ENCODE assay signal across 28 cellular contexts in the genomic region with DNA sequence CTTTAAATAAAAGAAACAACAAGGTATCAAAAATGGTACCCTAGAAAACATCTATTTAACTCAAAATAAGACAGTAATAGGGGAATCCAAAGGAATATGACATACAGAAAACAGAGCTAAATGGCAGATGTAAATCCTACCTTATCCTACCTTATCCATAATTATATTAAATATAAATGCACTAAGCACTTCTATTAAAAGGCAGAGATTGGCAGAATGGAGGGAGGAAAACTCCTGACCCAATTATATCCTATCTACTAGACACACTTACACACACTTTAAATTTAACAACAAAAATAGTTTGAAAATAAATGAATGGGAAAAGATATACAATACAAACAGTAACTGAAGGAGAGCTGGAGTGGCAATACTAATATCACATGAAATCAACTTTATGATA.
"Had no signal": no experiment of that assay in that cellular context is flagged by ENCODE, and none has a peak within 500 bp of the region (broad histone marks: within the 10 kb centered on the region; RNA-seq: fewer than 3 reads in every experiment).

No MANE protein-coding gene starts in this region.

- DNase-seq: natural killer cell; occipital lobe; ovary; posterior cingulate gyrus; psoas muscle; right cardiac atrium; right lobe of liver; sigmoid colon; small intestine; stimulated activated CD4-positive, alpha-beta T cell treated with anti-CD3 and anti-CD28 coated beads, Interleukin-15, amount 100 ng/mL, for 24 hours; stimulated activated CD4-positive, alpha-beta T cell treated with anti-CD3 and anti-CD28 coated beads, Interleukin-2, amount 100 ng/mL, for 24 hours; stimulated activated CD4-positive, alpha-beta T cell treated with anti-CD3 and anti-CD28 coated beads, Interleukin-2, amount 100 ng/mL, for 48 hours; stimulated activated CD4-positive, alpha-beta T cell treated with anti-CD3 and anti-CD28 coated beads, Interleukin-4, amount 100 ng/mL, for 24 hours; stimulated activated naive B cell treated with anti-CD40 and anti-IgM and Interleukin-4, amounts not matched to agents 10 μg/mL and 1 μg/mL and 100 μg/mL, for 72 hours; stimulated activated naive CD4-positive, alpha-beta T cell treated with Interleukin-2 at 50 U/mL for 16 hours; stomach; thyroid gland; trophoblast cell; upper lobe of right lung; uterus had no signal

- H3K4me3 Mint-ChIP-seq: natural killer cell; nephron; neural progenitor cell; stimulated activated effector memory CD8-positive, alpha-beta T cell treated with anti-CD3 and anti-CD28 coated beads, Interleukin-12 subunit alpha, Interleukin-12 subunit beta, amount 100 ng/mL, for 72 hours; stimulated activated naive B cell treated with anti-CD40 and anti-IgM and Interleukin-4, amounts not matched to agents 10 μg/mL and 1 μg/mL and 100 μg/mL, for 72 hours; stimulated activated naive CD8-positive, alpha-beta T cell treated with anti-CD3 and anti-CD28 coated beads, Interleukin-15, Interleukin-2, amounts not matched to agents 100 ng/mL and 50 ng/mL, for 24 hours had no signal

- H3K9me3 ChIP-seq: thyroid gland had no signal

- H3K36me3 ChIP-seq: neural progenitor cell, ovary, right lobe of liver, sigmoid colon, thoracic aorta, thyroid gland, upper lobe of right lung, uterus had no signal

- H3K27me3 ChIP-seq: neural progenitor cell, ovary, right lobe of liver, sigmoid colon, stomach, thyroid gland, tibial nerve, upper lobe of right lung, uterus had no signal

- H3K4me1 ChIP-seq: neural progenitor cell, parathyroid adenoma, right lobe of liver, uterus had no signal

- H3K27ac ChIP-seq: neural progenitor cell, ovary, parathyroid adenoma, psoas muscle, right lobe of liver, sigmoid colon, stomach, thoracic aorta, thyroid gland, tibial nerve, upper lobe of right lung, uterus had no signal

- H3K4me1 Mint-ChIP-seq: neural progenitor cell had no signal

- H3K9ac ChIP-seq: neural progenitor cell, parathyroid adenoma had no signal

- H3K27ac Mint-ChIP-seq: natural killer cell; nephron; neural progenitor cell; progenitor cell of endocrine pancreas; stimulated activated effector memory CD8-positive, alpha-beta T cell treated with anti-CD3 and anti-CD28 coated beads, Interleukin-12 subunit alpha, Interleukin-12 subunit beta, amount 100 ng/mL, for 72 hours; stimulated activated naive B cell treated with anti-CD40 and anti-IgM and Interleukin-4, amounts not matched to agents 10 μg/mL and 1 μg/mL and 100 μg/mL, for 72 hours; stimulated activated naive CD8-positive, alpha-beta T cell treated with anti-CD3 and anti-CD28 coated beads, Interleukin-15, Interleukin-2, amounts not matched to agents 100 ng/mL and 50 ng/mL, for 24 hours had no signal

- H3K36me3 Mint-ChIP-seq: stimulated activated effector memory CD8-positive, alpha-beta T cell treated with anti-CD3 and anti-CD28 coated beads, Interleukin-12 subunit alpha, Interleukin-12 subunit beta, amount 100 ng/mL, for 72 hours had no signal

- ATAC-seq: natural killer cell; psoas muscle; right cardiac atrium; right lobe of liver; stimulated activated effector memory CD8-positive, alpha-beta T cell treated with anti-CD3 and anti-CD28 coated beads, Interleukin-12 subunit alpha, Interleukin-12 subunit beta, amount 100 ng/mL, for 72 hours; stimulated activated naive B cell treated with anti-CD40 and anti-IgM and Interleukin-4, amounts not matched to agents 10 μg/mL and 1 μg/mL and 100 μg/mL, for 72 hours; upper lobe of right lung had no signal

- H3K27me3 Mint-ChIP-seq: progenitor cell of endocrine pancreas; stimulated activated naive B cell treated with anti-CD40 and anti-IgM and Interleukin-4, amounts not matched to agents 10 μg/mL and 1 μg/mL and 100 μg/mL, for 72 hours; stimulated activated naive CD8-positive, alpha-beta T cell treated with anti-CD3 and anti-CD28 coated beads, Interleukin-15, Interleukin-2, amounts not matched to agents 100 ng/mL and 50 ng/mL, for 24 hours had no signal

- H3K4me3 ChIP-seq: neural progenitor cell, ovary, psoas muscle, right lobe of liver, sigmoid colon, stomach, thoracic aorta, thyroid gland, tibial nerve, upper lobe of right lung, uterus had no signal
